ENCODE assay signal across 21 cellular contexts in the genomic region with DNA sequence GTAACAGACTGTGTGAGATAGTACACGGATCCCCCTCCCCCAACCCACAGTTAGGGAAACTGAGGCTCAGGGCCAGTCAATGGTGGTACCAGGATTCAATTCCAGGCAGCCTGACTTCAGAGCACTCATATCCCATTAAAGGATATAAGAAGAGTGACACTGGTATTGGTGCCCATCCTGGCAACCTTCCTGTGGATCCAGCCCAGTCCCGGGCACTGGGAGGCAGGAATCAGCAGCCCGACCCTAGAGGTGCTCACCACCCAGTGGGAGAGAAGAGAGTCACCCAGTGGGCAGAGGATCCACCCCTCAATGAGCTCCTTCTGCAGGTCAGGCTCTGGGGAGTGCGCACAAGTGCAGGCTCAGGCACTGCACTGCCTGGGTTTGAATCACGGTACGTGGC. TPM values are rescaled to one million over a fixed set of nuclear protein-coding genes. Genes with fewer than 3 reads are reported as not detected.
DNase-seq lines count a peak whose midpoint lies in the region; ATAC-seq, FAIRE-seq and TF ChIP-seq lines count a peak whose summit lies in the region.
"Had no signal": no experiment of that assay in that cellular context is flagged by ENCODE, and none has a peak within 500 bp of the region (broad histone marks: within the 10 kb centered on the region; RNA-seq: fewer than 3 reads in every experiment).

No MANE protein-coding gene starts in this region.

- no peaks in the 10 kb centered on the region for H3K79me2 ChIP-seq in HepG2 (ENCODE audit: insufficient read depth, low read length)

- BruUV-seq in HepG2 (replicated peaks; lab: Mats Ljungman, UMichigan) = no TSS peak

- intact Hi-C loops in HepG2 (cut with micrococcal nuclease; ENCODE audit: unreplicated experiment) = no loop called here
- intact Hi-C loops in right lobe of liver (cut with DNase I) = no loop called here
- intact Hi-C loops in spleen (cut with DNase I; ENCODE audit: low total_unique reads) = no loop called here

- 81% methylated on average over 3 of the region's 6 CpGs for WGBS in HepG2 (ENCODE audit: low lambda C conversion rate)
- no CpG with 5 or more reads among the region's 6 CpGs for WGBS in right lobe of liver (ENCODE audit: insufficient coverage, low coverage, low lambda C conversion rate, missing lambda C conversion rate)
- 63 to 84% (median 77%) methylated on average over 4 to 6 of the region's 6 CpGs for WGBS in spleen, 5 donors

- peaks cover 52% of the 10 kb centered on the region for H3K4me1 Mint-ChIP-seq in nephron progenitor cell

- in situ Hi-C loops in HepG2 (cut with HindIII; ENCODE audit: extremely low pct_ligation_motif_present, low pct_unique_long_range_greater_than_20kb) = no loop called here

- H3K9ac ChIP-seq in HepG2 (ENCODE audit: insufficient read depth, low read depth, low read length) = no peak overlapping the region

- H3K4me2 ChIP-seq in HepG2 (ENCODE audit: low read depth, low read length) = no peak overlapping the region

- H3K4me3 ChIP-seq in HepG2 (replicated peaks in 1 of 3; ENCODE audit: insufficient read depth in 1 of 3, low read depth in 2 of 3, low read length in 3 of 3) (no peak overlapping the region), right lobe of liver (no peak overlapping the region), spleen (no peak overlapping the region)
- H3K4me3 ChIP-seq: HAP-1 had no signal

- H3K4me1 ChIP-seq in HepG2 (ENCODE audit: insufficient read depth, low read length) (peaks cover 63% of the 10 kb centered on the region), right lobe of liver (peaks cover 0 to 27% (median 7%) of the 10 kb centered on the region in 4 donors), spleen (no peaks in the 10 kb centered on the region)
- H3K4me1 ChIP-seq: HAP-1 had no signal

- TF ChIP-seq EP300 in HepG2 (IDR thresholded peaks at IDR 0.05; ENCODE audit: low read depth in 2 of 2, low read length in 2 of 2) (no peak), HepG2 (CRISPR knock-in tag; IDR thresholded peaks at IDR 0.05; ENCODE audit: borderline replicate concordance) (no peak)

- peak overlapping the region; percentile 64 for H3K27ac Mint-ChIP-seq in nephron progenitor cell
- H3K27ac Mint-ChIP-seq: CD4-positive, alpha-beta memory T cell; HFFc6 had no signal

- no peak for FAIRE-seq in HepG2 (lab: Jason Lieb, UNC)
- FAIRE-seq: GM12891, H54 had no signal

- H3K27me3 Mint-ChIP-seq in nephron progenitor cell (ENCODE audit: low read depth, poor library complexity) = peaks cover 22% of the 10 kb centered on the region

- H4K20me1 ChIP-seq in HepG2 (ENCODE audit: insufficient read depth, low read length) = no peaks in the 10 kb centered on the region

- peaks cover 16% of the 10 kb centered on the region for H3K9me3 Mint-ChIP-seq in nephron progenitor cell

- TF ChIP-seq CTCF in HepG2 (CRISPR knock-in tag; IDR thresholded peaks at IDR 0.05) (no peak), right lobe of liver (IDR thresholded peaks at IDR 0.05) (no peak), nephron progenitor cell (IDR thresholded peaks at IDR 0.05) (no peak), spleen (IDR thresholded peaks at IDR 0.05 in 8 of 11, conservative IDR thresholded peaks at IDR 0.05 in 3 of 11) (no peak)

- ATAC-seq in HepG2 = no peak
- ATAC-seq in right lobe of liver = no peak
- ATAC-seq in HG02588 (IDR thresholded peaks at IDR 0.05; ENCODE audit: unreplicated experiment) = no peak

- TF ChIP-seq RAD21 in HepG2 (CRISPR knock-in tag; IDR thresholded peaks at IDR 0.05) = no peak

- H3K9me3 ChIP-seq in HepG2 (ENCODE audit: low read length) = peaks cover 8% of the 10 kb centered on the region; the same call in 1 of the 2 replicates
- no peaks in the 10 kb centered on the region for H3K9me3 ChIP-seq in right lobe of liver
- peaks cover 0 to 17% (median 11%) of the 10 kb centered on the region in 8 donors for H3K9me3 ChIP-seq in spleen
- H3K9me3 ChIP-seq: HAP-1 had no signal

- H2AFZ ChIP-seq in HepG2 (ENCODE audit: low read length) = no peak overlapping the region

- no peaks in the 10 kb centered on the region for H3K36me3 Mint-ChIP-seq in nephron progenitor cell (ENCODE audit: low read depth)
- H3K36me3 Mint-ChIP-seq: CD4-positive, alpha-beta memory T cell had no signal

- CTCF ChIA-PET in HepG2 (lab: Yijun Ruan, JAX; ENCODE audit: low intra/inter-chr PET ratio, low total read pairs) = no interaction called here

- H3K27ac ChIP-seq in HepG2 (ENCODE audit: extremely low read length, insufficient read depth, low read length) = no peak overlapping the region
- H3K27ac ChIP-seq in right lobe of liver = no peak overlapping the region
- H3K27ac ChIP-seq in spleen = no peak overlapping the region

- no peaks in the 10 kb centered on the region for H3K36me3 ChIP-seq in HepG2 (replicated peaks in 1 of 2; ENCODE audit: control insufficient read depth in 1 of 2, insufficient read depth in 2 of 2, low read length in 2 of 2)
- H3K36me3 ChIP-seq in right lobe of liver = no peaks in the 10 kb centered on the region
- H3K36me3 ChIP-seq in spleen = no peaks in the 10 kb centered on the region
- H3K36me3 ChIP-seq: HAP-1 had no signal

- POLR2A ChIA-PET in HepG2 (lab: Yijun Ruan, JAX) = interaction anchor here (1.2 kb wide), 1 partner anchor 49 kb away, joined by 3 read pairs; no protein-coding TSS in a partner anchor

- no peak overlapping the region for H3K4me3 Mint-ChIP-seq in nephron progenitor cell
- H3K4me3 Mint-ChIP-seq: CD4-positive, alpha-beta memory T cell; HFFc6 had no signal

- no peak for DNase-seq in HepG2 (ENCODE audit: low spot score)
- no peak for DNase-seq in right lobe of liver
- DNase-seq in nephron progenitor cell = no peak
- peak; percentile 34 for DNase-seq in spleen
- DNase-seq in HK-2 (ENCODE audit: unreplicated experiment) = no peak
- DNase-seq: C1 segment of cervical spinal cord; Calu3; CD4-positive, alpha-beta memory T cell; COR-L47; DMS53; DMS79 treated with DMSO at 0.1 percent for 48 hours; GF-D8; GOT3; HFFc6 had no signal

- no peak for TF ChIP-seq POLR2A in HepG2 (IDR thresholded peaks at IDR 0.05; ENCODE audit: insufficient read depth in 1 of 2, low read depth in 2 of 2, low read length in 2 of 2)
- no peak for TF ChIP-seq POLR2A in right lobe of liver (IDR thresholded peaks at IDR 0.05)
- no peak for TF ChIP-seq POLR2A in spleen (IDR thresholded peaks at IDR 0.05)

- H3K27me3 ChIP-seq in HepG2 (ENCODE audit: control insufficient read depth in 1 of 2, insufficient read depth in 2 of 2, low read length in 2 of 2) (no peaks in the 10 kb centered on the region), right lobe of liver (no peaks in the 10 kb centered on the region), spleen (replicated peaks in 1 of 7) (peaks cover 0 to 14% (median 0%) of the 10 kb centered on the region in 7 donors)

RNA-seq across cellular contexts. Expression of a gene that starts 26.5 kb away (rescaled TPM):
- total RNA-seq in HepG2 (2016; rRNA removed; fragmentation: Illumina TruSeq; extraction: Trizol) (0.81 and 1.8 TPM in 2 replicates), right lobe of liver (10 to 100 TPM in 5 of 6 experiments, 1 to 10 TPM in 1; 3.1 to 24.3 (median 14.2) TPM), spleen (1 to 10 TPM in 2 of 7 donors, not detected in 5; 1.0 to 1.5 TPM)
- total RNA-seq in HepG2 (2016; cell fraction: cytosol; rRNA removed; fragmentation: Illumina TruSeq; extraction: Trizol; ENCODE audit: low read depth) = 0.61 and 1.1 TPM in 2 replicates
- total RNA-seq in HepG2 (2016; cell fraction: insoluble cytoplasmic fraction; rRNA removed; fragmentation: Illumina TruSeq; extraction: Trizol) = 0.94 and 1.8 TPM in 2 replicates
- 0.19 and 0.38 TPM in 2 replicates for total RNA-seq in HepG2 (2016; cell fraction: membrane; rRNA removed; fragmentation: Illumina TruSeq; extraction: Trizol)
- total RNA-seq in HepG2 (2016; cell fraction: nucleus; rRNA removed; fragmentation: Illumina TruSeq; extraction: Trizol) = 2.7 and 3.5 TPM in 2 replicates
- polyA plus RNA-seq in HepG2 (2011; rRNA removed) (12.5 and 14.8 TPM in 2 replicates), spleen (under 1 TPM; 0.20 to 0.26 (median 0.23) TPM)
- 1.6 and 3.1 TPM in 2 replicates for polyA plus RNA-seq in HepG2 (2011; cell fraction: cytosol; rRNA removed)
- polyA plus RNA-seq in HepG2 (2011; cell fraction: nucleus; rRNA removed) = 155 and 222 TPM in 2 replicates
- 6.2 and 7.2 TPM in 2 replicates for polyA plus RNA-seq in HepG2 (2012)
- polyA plus RNA-seq in HepG2 (2016; cell fraction: cytosol; fragmentation: Illumina TruSeq; extraction: Trizol; ENCODE audit: low read depth) = 0.14 and 0.26 TPM in 2 replicates
- polyA plus RNA-seq in HepG2 (2016; cell fraction: insoluble cytoplasmic fraction; fragmentation: Illumina TruSeq; extraction: Trizol; ENCODE audit: low read depth) = 0.92 and 0.93 TPM in 2 replicates
- 0.17 TPM in 1 of 2 replicates, not detected in the other for polyA plus RNA-seq in HepG2 (2016; cell fraction: membrane; fragmentation: Illumina TruSeq; extraction: Trizol; ENCODE audit: low read depth)
- 8.0 and 11.0 TPM in 2 replicates for polyA plus RNA-seq in HepG2 (2016; cell fraction: nucleus; fragmentation: Illumina TruSeq; extraction: Trizol; ENCODE audit: insufficient read depth, low read depth)
- 6.7 TPM in 1 of 2 replicates, not detected in the other for polyA minus RNA-seq in HepG2 (2011; rRNA and poly(A)+ RNA removed; ENCODE audit: low replicate concordance)
- 1.1 and 1.3 TPM in 2 replicates for polyA minus RNA-seq in HepG2 (2011; cell fraction: cytosol; rRNA and poly(A)+ RNA removed)
- 11.6 and 13.7 TPM in 2 replicates for polyA minus RNA-seq in HepG2 (2011; cell fraction: nucleus; rRNA and poly(A)+ RNA removed)
- total RNA-seq: A673; CD4-positive, alpha-beta memory T cell; Daoy; HFFc6 had no signal
- polyA plus RNA-seq: CD4-positive, alpha-beta memory T cell had no signal

RNA-seq across cellular contexts. Expression of a gene that starts 29.7 kb away (rescaled TPM):
- 13.1 and 71.3 TPM in 2 replicates for total RNA-seq in HepG2 (2016; rRNA removed; fragmentation: Illumina TruSeq; extraction: Trizol)
- 24.4 and 27.4 TPM in 2 replicates for total RNA-seq in HepG2 (2016; cell fraction: cytosol; rRNA removed; fragmentation: Illumina TruSeq; extraction: Trizol; ENCODE audit: low read depth)
- 11.3 and 76.4 TPM in 2 replicates for total RNA-seq in HepG2 (2016; cell fraction: insoluble cytoplasmic fraction; rRNA removed; fragmentation: Illumina TruSeq; extraction: Trizol)
- 17.0 and 18.6 TPM in 2 replicates for total RNA-seq in HepG2 (2016; cell fraction: membrane; rRNA removed; fragmentation: Illumina TruSeq; extraction: Trizol)
- total RNA-seq in HepG2 (2016; cell fraction: nucleus; rRNA removed; fragmentation: Illumina TruSeq; extraction: Trizol) = 127 and 145 TPM in 2 replicates
- polyA plus RNA-seq in HepG2 (2011; rRNA removed) = 89.1 and 105 TPM in 2 replicates
- polyA plus RNA-seq in HepG2 (2011; cell fraction: cytosol; rRNA removed) = 8.5 and 16.4 TPM in 2 replicates
- 1,276 and 1,843 TPM in 2 replicates for polyA plus RNA-seq in HepG2 (2011; cell fraction: nucleus; rRNA removed)
- 63.8 and 83.6 TPM in 2 replicates for polyA plus RNA-seq in HepG2 (2012)
- 2.0 and 2.7 TPM in 2 replicates for polyA plus RNA-seq in HepG2 (2016; cell fraction: cytosol; fragmentation: Illumina TruSeq; extraction: Trizol; ENCODE audit: low read depth)
- polyA plus RNA-seq in HepG2 (2016; cell fraction: insoluble cytoplasmic fraction; fragmentation: Illumina TruSeq; extraction: Trizol; ENCODE audit: low read depth) = 13.5 and 15.6 TPM in 2 replicates
- 4.3 and 4.5 TPM in 2 replicates for polyA plus RNA-seq in HepG2 (2016; cell fraction: membrane; fragmentation: Illumina TruSeq; extraction: Trizol; ENCODE audit: low read depth)
- polyA plus RNA-seq in HepG2 (2016; cell fraction: nucleus; fragmentation: Illumina TruSeq; extraction: Trizol; ENCODE audit: insufficient read depth, low read depth) = 665 and 720 TPM in 2 replicates
- 11.6 and 59.4 TPM in 2 replicates for polyA minus RNA-seq in HepG2 (2011; rRNA and poly(A)+ RNA removed; ENCODE audit: low replicate concordance)
- polyA minus RNA-seq in HepG2 (2011; cell fraction: cytosol; rRNA and poly(A)+ RNA removed) = 5.5 and 10.9 TPM in 2 replicates
- 155 and 169 TPM in 2 replicates for polyA minus RNA-seq in HepG2 (2011; cell fraction: nucleus; rRNA and poly(A)+ RNA removed)
- total RNA-seq in right lobe of liver = 10 to 100 TPM; 11.8 to 51.9 (median 29.3) TPM
- total RNA-seq in spleen = 10 to 100 TPM in 4 of 7 donors, 1 to 10 TPM in 3; 2.3 to 23.4 (median 10.4) TPM
- 1 to 10 TPM; 2.1 to 8.1 (median 3.0) TPM for polyA plus RNA-seq in spleen
- polyA plus RNA-seq: CD4-positive, alpha-beta memory T cell had no signal

RNA-seq across cellular contexts. Expression of a gene that starts 47.5 kb away (rescaled TPM):
- 612 and 1,510 TPM in 2 replicates for total RNA-seq in HepG2 (2016; rRNA removed; fragmentation: Illumina TruSeq; extraction: Trizol)
- 264 and 266 TPM in 2 replicates for total RNA-seq in HepG2 (2016; cell fraction: cytosol; rRNA removed; fragmentation: Illumina TruSeq; extraction: Trizol; ENCODE audit: low read depth)
- 610 and 1,558 TPM in 2 replicates for total RNA-seq in HepG2 (2016; cell fraction: insoluble cytoplasmic fraction; rRNA removed; fragmentation: Illumina TruSeq; extraction: Trizol)
- total RNA-seq in HepG2 (2016; cell fraction: membrane; rRNA removed; fragmentation: Illumina TruSeq; extraction: Trizol) = 284 and 296 TPM in 2 replicates
- total RNA-seq in HepG2 (2016; cell fraction: nucleus; rRNA removed; fragmentation: Illumina TruSeq; extraction: Trizol) = 1,103 and 1,244 TPM in 2 replicates
- 2,580 and 3,919 TPM in 2 replicates for polyA plus RNA-seq in HepG2 (2011; rRNA removed)
- 3,676 and 4,547 TPM in 2 replicates for polyA plus RNA-seq in HepG2 (2011; cell fraction: cytosol; rRNA removed)
- polyA plus RNA-seq in HepG2 (2011; cell fraction: nucleus; rRNA removed) = 1,589 and 2,063 TPM in 2 replicates
- 2,894 and 3,165 TPM in 2 replicates for polyA plus RNA-seq in HepG2 (2012)
- polyA plus RNA-seq in HepG2 (2016; cell fraction: cytosol; fragmentation: Illumina TruSeq; extraction: Trizol; ENCODE audit: low read depth) = 305 and 334 TPM in 2 replicates
- polyA plus RNA-seq in HepG2 (2016; cell fraction: insoluble cytoplasmic fraction; fragmentation: Illumina TruSeq; extraction: Trizol; ENCODE audit: low read depth) = 674 and 676 TPM in 2 replicates
- 279 and 293 TPM in 2 replicates for polyA plus RNA-seq in HepG2 (2016; cell fraction: membrane; fragmentation: Illumina TruSeq; extraction: Trizol; ENCODE audit: low read depth)
- polyA plus RNA-seq in HepG2 (2016; cell fraction: nucleus; fragmentation: Illumina TruSeq; extraction: Trizol; ENCODE audit: insufficient read depth, low read depth) = 2,037 and 2,236 TPM in 2 replicates
- 0.72 and 924 TPM in 2 replicates for polyA minus RNA-seq in HepG2 (2011; rRNA and poly(A)+ RNA removed; ENCODE audit: low replicate concordance)
- polyA minus RNA-seq in HepG2 (2011; cell fraction: cytosol; rRNA and poly(A)+ RNA removed) = 612 and 1,026 TPM in 2 replicates
- polyA minus RNA-seq in HepG2 (2011; cell fraction: nucleus; rRNA and poly(A)+ RNA removed) = 323 and 565 TPM in 2 replicates
- 1,000 to 10,000 TPM; 2,202 to 7,072 (median 5,221) TPM for total RNA-seq in right lobe of liver
- 1 to 10 TPM in 1 of 7 donors, not detected in 6; 1.6 TPM for total RNA-seq in spleen
- under 1 TPM in 2 of 3 donors, not detected in 1; 0.09 to 0.12 TPM for polyA plus RNA-seq in spleen
- total RNA-seq: A673; CD4-positive, alpha-beta memory T cell; G401; HFFc6 had no signal
- polyA plus RNA-seq: CD4-positive, alpha-beta memory T cell had no signal

Comparison
In these comparisons a context has a peak if more than half of its experiments do, and no peak if none do; other contexts are left out.
1. RNA of a gene that starts 47.5 kb away (total RNA-seq): 2,202 to 7,072 TPM in right lobe of liver and 264 to 1,558 TPM in HepG2; 1.6 TPM in spleen; every median in the first group is over 100 times any median in the second.